ENCODE assay signal across 18 cellular contexts in genomic region chr6:77180367-77180766, GRCh38.
"Had no signal": no experiment of that assay in that cellular context is flagged by ENCODE, and none has a peak within 500 bp of the region (broad histone marks: within the 10 kb centered on the region; RNA-seq: fewer than 3 reads in every experiment).

No MANE protein-coding gene starts in this region.

- H3K4me2 ChIP-seq: neural progenitor cell had no signal

- H2AFZ ChIP-seq: neural progenitor cell had no signal

- ATAC-seq: gastrocnemius medialis; left lobe of liver; stimulated activated memory B cell treated with anti-CD40 and anti-IgM and Interleukin-4, amounts not matched to agents 10 μg/mL and 1 μg/mL and 100 μg/mL, for 72 hours had no signal

- H3K9me3 ChIP-seq: gastrocnemius medialis, ovary, thyroid gland had no signal

- FAIRE-seq: bronchial epithelial cell had no signal

- H3K4me3 ChIP-seq: gastrocnemius medialis, neural progenitor cell, ovary, thyroid gland had no signal

- H3K36me3 Mint-ChIP-seq: naive B cell; neural progenitor cell; stimulated activated memory B cell treated with anti-CD40 and anti-IgM and Interleukin-4, amounts not matched to agents 10 μg/mL and 1 μg/mL and 100 μg/mL, for 72 hours had no signal

- H3K36me3 ChIP-seq: gastrocnemius medialis, neural progenitor cell, ovary, thyroid gland had no signal

- H3K27me3 ChIP-seq: gastrocnemius medialis, neural progenitor cell, ovary, thyroid gland had no signal

- H3K9ac ChIP-seq: neural progenitor cell had no signal

- DNase-seq: activated CD4-positive, CD25-positive, alpha-beta regulatory T cell treated with anti-CD3 and anti-CD28 coated beads, Interleukin-2, amount 50 U/mL, for 72 hours; activated naive CD4-positive, alpha-beta T cell treated with Interleukin-2 at 50 U/mL for 16 hours; activated T-cell treated with anti-CD3 and anti-CD28 coated beads for 4 hours; aorta; endodermal cell; erythroblast; gastrocnemius medialis; islet precursor cell; naive B cell; ovary; stimulated activated CD4-positive, alpha-beta T cell treated with anti-CD3 and anti-CD28 coated beads, Interleukin-12 subunit alpha, Interleukin-12 subunit beta, amount 100 ng/mL, for 4 hours; stimulated activated CD4-positive, alpha-beta T cell treated with anti-CD3 and anti-CD28 coated beads, Interleukin-2, amount 100 ng/mL, for 48 hours; T-helper 9 cell; thyroid gland had no signal

- H3K4me1 Mint-ChIP-seq: endodermal cell; naive B cell; stimulated activated memory B cell treated with anti-CD40 and anti-IgM and Interleukin-4, amounts not matched to agents 10 μg/mL and 1 μg/mL and 100 μg/mL, for 72 hours had no signal

- H3K27ac ChIP-seq: gastrocnemius medialis, neural progenitor cell, ovary, thyroid gland had no signal

- H3K27me3 Mint-ChIP-seq: naive B cell; stimulated activated memory B cell treated with anti-CD40 and anti-IgM and Interleukin-4, amounts not matched to agents 10 μg/mL and 1 μg/mL and 100 μg/mL, for 72 hours had no signal

- H3K27ac Mint-ChIP-seq: endodermal cell; naive B cell; neural progenitor cell; stimulated activated memory B cell treated with anti-CD40 and anti-IgM and Interleukin-4, amounts not matched to agents 10 μg/mL and 1 μg/mL and 100 μg/mL, for 72 hours had no signal

- H3K4me1 ChIP-seq: gastrocnemius medialis, neural progenitor cell, thyroid gland had no signal

- H3K9me3 Mint-ChIP-seq: endodermal cell, neural progenitor cell had no signal

- H3K4me3 Mint-ChIP-seq: endodermal cell; naive B cell; neural progenitor cell; stimulated activated memory B cell treated with anti-CD40 and anti-IgM and Interleukin-4, amounts not matched to agents 10 μg/mL and 1 μg/mL and 100 μg/mL, for 72 hours had no signal
